ENCODE assay signal across 10 cellular contexts in genomic region chr5:122485226-122485625, GRCh38.
"Had no signal": no experiment of that assay in that cellular context is flagged by ENCODE, and none has a peak within 500 bp of the region (broad histone marks: within the 10 kb centered on the region; RNA-seq: fewer than 3 reads in every experiment).

No MANE protein-coding gene starts in this region.

- H3K4me3 ChIP-seq: GM23248, GM23338, HAP-1 had no signal

- H3K9me3 ChIP-seq: HAP-1 had no signal

- H3K4me1 ChIP-seq: HAP-1 had no signal

- H3K27ac Mint-ChIP-seq: GM23338, H9, HFFc6 had no signal

- FAIRE-seq: H54 had no signal

- H2AFZ ChIP-seq: GM23248, GM23338 had no signal

- H3K9me3 Mint-ChIP-seq: HFFc6 had no signal

- ATAC-seq: GM23338, HCT116 had no signal

- H3K9ac ChIP-seq: GM23248 had no signal

- H3K36me3 ChIP-seq: HAP-1 had no signal

- H3K4me2 ChIP-seq: GM23338 had no signal

- H3K27ac ChIP-seq: GM23248 had no signal

- DNase-seq: GM23248, GOT3, H7, H9, HCEC 1CT, HFFc6 had no signal
